ENCODE assay signal across 1 cellular context in genomic region chr5:142219146-142219545, GRCh38.
TF ChIP-seq lines count a peak whose summit lies in the region.

No MANE protein-coding gene starts in this region.

TF ChIP-seq in GM23338, 12 proteins besides CTCF, POLR2A, EP300 and RAD21 (continued from another document):
- TF ChIP-seq JUNB (IDR thresholded peaks at IDR 0.05; ENCODE audit: unreplicated experiment) (no peak), REST (IDR thresholded peaks at IDR 0.05; ENCODE audit: unreplicated experiment) (no peak), POLR2AphosphoS5 (IDR thresholded peaks at IDR 0.05; ENCODE audit: low read depth) (no peak), CREB1 (CRISPR knock-in tag; IDR thresholded peaks at IDR 0.05; ENCODE audit: low read depth) (no peak), EZH2 (IDR thresholded peaks at IDR 0.05; ENCODE audit: low read depth, unreplicated experiment) (no peak)
- TF ChIP-seq, protein P1, sequence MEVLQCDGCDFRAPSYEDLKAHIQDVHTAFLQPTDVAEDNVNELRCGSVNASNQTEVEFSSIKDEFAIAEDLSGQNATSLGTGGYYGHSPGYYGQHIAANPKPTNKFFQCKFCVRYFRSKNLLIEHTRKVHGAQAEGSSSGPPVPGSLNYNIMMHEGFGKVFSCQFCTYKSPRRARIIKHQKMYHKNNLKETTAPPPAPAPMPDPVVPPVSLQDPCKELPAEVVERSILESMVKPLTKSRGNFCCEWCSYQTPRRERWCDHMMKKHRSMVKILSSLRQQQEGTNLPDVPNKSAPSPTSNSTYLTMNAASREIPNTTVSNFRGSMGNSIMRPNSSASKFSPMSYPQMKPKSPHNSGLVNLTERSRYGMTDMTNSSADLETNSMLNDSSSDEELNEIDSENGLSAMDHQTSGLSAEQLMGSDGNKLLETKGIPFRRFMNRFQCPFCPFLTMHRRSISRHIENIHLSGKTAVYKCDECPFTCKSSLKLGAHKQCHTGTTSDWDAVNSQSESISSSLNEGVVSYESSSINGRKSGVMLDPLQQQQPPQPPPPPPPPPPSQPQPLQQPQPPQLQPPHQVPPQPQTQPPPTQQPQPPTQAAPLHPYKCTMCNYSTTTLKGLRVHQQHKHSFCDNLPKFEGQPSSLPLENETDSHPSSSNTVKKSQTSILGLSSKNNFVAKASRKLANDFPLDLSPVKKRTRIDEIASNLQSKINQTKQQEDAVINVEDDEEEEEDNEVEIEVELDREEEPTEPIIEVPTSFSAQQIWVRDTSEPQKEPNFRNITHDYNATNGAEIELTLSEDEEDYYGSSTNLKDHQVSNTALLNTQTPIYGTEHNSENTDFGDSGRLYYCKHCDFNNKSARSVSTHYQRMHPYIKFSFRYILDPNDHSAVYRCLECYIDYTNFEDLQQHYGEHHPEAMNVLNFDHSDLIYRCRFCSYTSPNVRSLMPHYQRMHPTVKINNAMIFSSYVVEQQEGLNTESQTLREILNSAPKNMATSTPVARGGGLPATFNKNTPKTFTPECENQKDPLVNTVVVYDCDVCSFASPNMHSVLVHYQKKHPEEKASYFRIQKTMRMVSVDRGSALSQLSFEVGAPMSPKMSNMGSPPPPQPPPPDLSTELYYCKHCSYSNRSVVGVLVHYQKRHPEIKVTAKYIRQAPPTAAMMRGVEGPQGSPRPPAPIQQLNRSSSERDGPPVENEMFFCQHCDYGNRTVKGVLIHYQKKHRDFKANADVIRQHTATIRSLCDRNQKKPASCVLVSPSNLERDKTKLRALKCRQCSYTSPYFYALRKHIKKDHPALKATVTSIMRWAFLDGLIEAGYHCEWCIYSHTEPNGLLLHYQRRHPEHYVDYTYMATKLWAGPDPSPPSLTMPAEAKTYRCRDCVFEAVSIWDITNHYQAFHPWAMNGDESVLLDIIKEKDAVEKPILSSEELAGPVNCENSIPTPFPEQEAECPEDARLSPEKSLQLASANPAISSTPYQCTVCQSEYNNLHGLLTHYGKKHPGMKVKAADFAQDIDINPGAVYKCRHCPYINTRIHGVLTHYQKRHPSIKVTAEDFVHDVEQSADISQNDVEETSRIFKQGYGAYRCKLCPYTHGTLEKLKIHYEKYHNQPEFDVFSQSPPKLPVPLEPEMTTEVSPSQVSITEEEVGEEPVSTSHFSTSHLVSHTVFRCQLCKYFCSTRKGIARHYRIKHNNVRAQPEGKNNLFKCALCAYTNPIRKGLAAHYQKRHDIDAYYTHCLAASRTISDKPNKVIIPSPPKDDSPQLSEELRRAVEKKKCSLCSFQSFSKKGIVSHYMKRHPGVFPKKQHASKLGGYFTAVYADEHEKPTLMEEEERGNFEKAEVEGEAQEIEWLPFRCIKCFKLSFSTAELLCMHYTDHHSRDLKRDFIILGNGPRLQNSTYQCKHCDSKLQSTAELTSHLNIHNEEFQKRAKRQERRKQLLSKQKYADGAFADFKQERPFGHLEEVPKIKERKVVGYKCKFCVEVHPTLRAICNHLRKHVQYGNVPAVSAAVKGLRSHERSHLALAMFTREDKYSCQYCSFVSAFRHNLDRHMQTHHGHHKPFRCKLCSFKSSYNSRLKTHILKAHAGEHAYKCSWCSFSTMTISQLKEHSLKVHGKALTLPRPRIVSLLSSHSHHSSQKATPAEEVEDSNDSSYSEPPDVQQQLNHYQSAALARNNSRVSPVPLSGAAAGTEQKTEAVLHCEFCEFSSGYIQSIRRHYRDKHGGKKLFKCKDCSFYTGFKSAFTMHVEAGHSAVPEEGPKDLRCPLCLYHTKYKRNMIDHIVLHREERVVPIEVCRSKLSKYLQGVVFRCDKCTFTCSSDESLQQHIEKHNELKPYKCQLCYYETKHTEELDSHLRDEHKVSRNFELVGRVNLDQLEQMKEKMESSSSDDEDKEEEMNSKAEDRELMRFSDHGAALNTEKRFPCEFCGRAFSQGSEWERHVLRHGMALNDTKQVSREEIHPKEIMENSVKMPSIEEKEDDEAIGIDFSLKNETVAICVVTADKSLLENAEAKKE (CRISPR knock-in tag; IDR thresholded peaks at IDR 0.05) = no peak
